ENCODE assay signal across 8 cellular contexts in the genomic region with DNA sequence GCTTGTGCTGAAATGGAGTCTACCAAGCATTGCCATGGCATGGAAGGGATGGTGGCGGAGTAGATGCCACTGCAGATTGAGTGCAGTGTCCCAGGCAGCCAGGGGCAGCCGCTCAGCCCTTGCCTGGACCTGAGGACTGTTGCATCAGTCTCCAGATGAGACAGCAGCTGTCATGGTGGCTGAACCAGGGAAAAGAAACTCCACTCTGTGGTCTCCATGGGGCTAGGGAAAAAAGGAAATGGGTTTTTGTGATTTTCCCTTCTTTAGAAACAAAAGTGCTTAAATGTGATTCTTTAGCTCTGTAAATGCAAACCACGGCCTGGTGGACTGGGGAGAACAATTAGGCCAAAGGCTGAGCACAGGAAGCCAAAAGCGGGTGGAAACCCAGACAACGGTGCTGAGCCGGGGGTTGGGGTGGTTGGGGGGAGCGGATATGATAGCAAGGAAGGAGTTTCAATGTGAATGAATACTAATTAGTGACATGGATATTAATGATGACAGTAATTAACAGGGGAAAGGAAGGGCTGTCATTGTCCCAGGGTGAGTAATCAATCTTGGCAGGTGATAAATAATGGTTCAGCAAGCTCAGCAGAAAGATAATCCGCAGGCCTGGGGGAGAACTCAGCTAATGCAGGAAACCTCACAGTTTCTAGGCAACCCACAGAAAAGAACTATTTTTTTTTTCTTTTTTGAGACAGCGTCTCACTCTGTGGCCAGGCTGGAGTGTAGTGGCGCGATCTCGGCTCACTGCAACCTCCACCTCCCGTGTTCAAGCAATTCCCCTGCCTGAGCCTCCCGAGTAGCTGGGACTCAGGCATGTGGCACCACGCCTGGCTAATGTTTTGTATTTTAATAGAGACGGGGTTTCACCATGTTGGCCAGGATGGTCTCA.
DNase-seq lines count a peak whose midpoint lies in the region; ATAC-seq and TF ChIP-seq lines count a peak whose summit lies in the region.

No MANE protein-coding gene starts in this region.

- no TSS peak for BruUV-seq in mammary epithelial cell (replicated peaks; lab: Mats Ljungman, UMichigan)

- no peaks in the 10 kb centered on the region for H3K36me3 ChIP-seq in mammary epithelial cell (ENCODE audit: insufficient read depth, low read length)

- peaks cover 11% of the 10 kb centered on the region for H3K4me1 Mint-ChIP-seq in CD14-positive monocyte

- no peak overlapping the region for H3K9ac ChIP-seq in mammary epithelial cell (ENCODE audit: insufficient read depth, low read length)

- H3K4me3 Mint-ChIP-seq in CD14-positive monocyte: peak overlapping the region in 1 of 2 donors; percentile 52

- dilution Hi-C loops in mammary epithelial cell (cut with HindIII; ENCODE audit: low sequenced_read_pairs): no loop called here

- H3K27ac ChIP-seq in mammary epithelial cell (ENCODE audit: insufficient read depth, low read depth, low read length): no peak overlapping the region

- peaks cover 17 to 25% (median 17%) of the 10 kb centered on the region in 3 donors for H3K27me3 Mint-ChIP-seq in CD14-positive monocyte (ENCODE audit: low read depth in 3 of 3)

- H3K9me3 ChIP-seq in mammary epithelial cell (replicated peaks; ENCODE audit: insufficient read depth, low read length): no peaks in the 10 kb centered on the region

- in situ Hi-C loops in mammary epithelial cell (cut with MboI; ENCODE audit: low sequenced_read_pairs in 2 of 2): no loop called here

- H3K4me2 ChIP-seq in mammary epithelial cell (ENCODE audit: insufficient read depth, low read depth, low read length): no peak overlapping the region

- no peaks in the 10 kb centered on the region for H3K36me3 Mint-ChIP-seq in CD14-positive monocyte

- no peaks in the 10 kb centered on the region for H3K9me3 Mint-ChIP-seq in CD14-positive monocyte

- no peak overlapping the region for H3K27ac Mint-ChIP-seq in CD14-positive monocyte

- CTCF ChIA-PET in mammary epithelial cell (lab: Charles Lee; ENCODE audit: low non-redundant PET): no interaction called here

- ATAC-seq in HG02759 (IDR thresholded peaks at IDR 0.05; ENCODE audit: unreplicated experiment): peak; percentile 54
- no peak for ATAC-seq in omental fat pad (ENCODE audit: low FRiP score)

- intact Hi-C loops in CD14-positive monocyte (cut with micrococcal nuclease): no loop called here
- intact Hi-C loops in mammary epithelial cell (cut with micrococcal nuclease): no loop called here

- TF ChIP-seq CTCF in CD14-positive monocyte (IDR thresholded peaks at IDR 0.05) (no peak), mammary epithelial cell (conservative IDR thresholded peaks at IDR 0.05 in 1 of 2, IDR thresholded peaks at IDR 0.05 in 1 of 2; ENCODE audit: extremely low read depth in 1 of 2, insufficient read depth in 1 of 2, low read depth in 1 of 2, low read length in 2 of 2) (no peak), omental fat pad (IDR thresholded peaks at IDR 0.05) (no peak)

- H2AFZ ChIP-seq in mammary epithelial cell (ENCODE audit: low read depth, low read length): no peak overlapping the region

- no peaks in the 10 kb centered on the region for H3K27me3 ChIP-seq in mammary epithelial cell (ENCODE audit: insufficient read depth, low read length)

- WGBS in mammary epithelial cell (ENCODE audit: low coverage, missing lambda C conversion rate): 72% methylated on average over 14 of the region's 16 CpGs

- no peaks in the 10 kb centered on the region for H4K20me1 ChIP-seq in mammary epithelial cell (ENCODE audit: insufficient read depth, low read length)

- DNase-seq in COR-L47 (lab: John Stamatoyannopoulos, UW): peak; percentile 5
- peak; percentile 59 for DNase-seq in T-helper 22 cell (ENCODE audit: low read depth)
- peak; percentile 6 for DNase-seq in effector CD4-positive, alpha-beta T cell
- peak; percentile 57 for DNase-seq in stimulated activated CD4-positive, alpha-beta T cell treated with anti-CD3 and anti-CD28 coated beads, Interleukin-15, amount 100 ng/mL, for 24 hours
- DNase-seq in CD14-positive monocyte (ENCODE audit: low spot score): no peak
- DNase-seq in mammary epithelial cell: no peak
- DNase-seq in omental fat pad (ENCODE audit: low spot score): no peak

- H3K79me2 ChIP-seq in mammary epithelial cell (ENCODE audit: insufficient read depth, low read length): no peaks in the 10 kb centered on the region

- no peak overlapping the region for H3K4me3 ChIP-seq in mammary epithelial cell (replicated peaks in 1 of 3; ENCODE audit: insufficient read depth in 1 of 3, low read depth in 2 of 3, low read length in 3 of 3)

- H3K4me1 ChIP-seq in mammary epithelial cell (ENCODE audit: insufficient read depth, low read length): no peaks in the 10 kb centered on the region

Comparison
In these comparisons a context has a peak if more than half of its experiments do, and no peak if none do; other contexts are left out.
1. DNase-seq: peak in COR-L47 (single experiment), T-helper 22 cell (single experiment), effector CD4-positive, alpha-beta T cell (single experiment) and stimulated activated CD4-positive, alpha-beta T cell treated with anti-CD3 and anti-CD28 coated beads, Interleukin-15, amount 100 ng/mL, for 24 hours (single experiment); none in CD14-positive monocyte (single experiment), mammary epithelial cell (single experiment) and omental fat pad (single experiment).